In the genomic region with DNA sequence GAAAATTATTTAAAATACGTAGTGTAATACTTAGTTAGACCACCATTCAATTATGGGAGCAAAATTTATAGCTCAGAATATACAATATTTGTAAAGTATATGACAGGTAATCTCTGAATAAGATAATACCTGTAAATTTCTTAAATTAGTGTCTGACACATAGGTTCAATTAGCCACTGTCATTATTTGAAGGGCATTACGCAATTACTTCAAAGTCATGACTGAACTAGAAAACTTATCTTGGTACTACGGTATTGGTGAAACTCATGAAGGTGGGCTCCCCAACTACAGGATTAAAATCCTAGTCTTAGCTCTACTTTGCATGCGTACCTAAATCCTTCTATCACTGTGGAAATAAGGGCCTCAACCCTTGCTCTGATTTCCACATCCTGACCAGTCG, we compare ENCODE assay signal across 24 cellular contexts.
"Had no signal": no experiment of that assay in that cellular context is flagged by ENCODE, and none has a peak within 500 bp of the region (broad histone marks: within the 10 kb centered on the region; RNA-seq: fewer than 3 reads in every experiment).

No MANE protein-coding gene starts in this region.

- H3K27ac ChIP-seq: colonic mucosa, coronary artery, dorsolateral prefrontal cortex, epithelial cell of prostate, esophagus muscularis mucosa, esophagus squamous epithelium, foreskin keratinocyte, gastrocnemius medialis, gastroesophageal sphincter, heart left ventricle, heart right ventricle had no signal

- H3K9me3 ChIP-seq: colonic mucosa, esophagus muscularis mucosa, esophagus squamous epithelium, gastrocnemius medialis, gastroesophageal sphincter had no signal

- H3K27me3 ChIP-seq: colonic mucosa, esophagus muscularis mucosa, esophagus squamous epithelium, foreskin keratinocyte, gastrocnemius medialis, gastroesophageal sphincter, heart left ventricle, heart right ventricle had no signal

- DNase-seq: colonic mucosa; cortex of kidney; dermis blood vessel endothelial cell; dorsolateral prefrontal cortex; effector CD4-positive, alpha-beta T cell; effector CD8-positive, alpha-beta T cell; effector memory CD4-positive, alpha-beta T cell; effector memory CD8-positive, alpha-beta T cell; endodermal cell; erythroblast; esophagus squamous epithelium; foreskin fibroblast; foreskin keratinocyte; foreskin melanocyte; gastrocnemius medialis; glutamatergic neuron; head of caudate nucleus; heart left ventricle; heart right ventricle had no signal

- H3K36me3 ChIP-seq: colonic mucosa, esophagus muscularis mucosa, esophagus squamous epithelium, gastrocnemius medialis, gastroesophageal sphincter, heart left ventricle, heart right ventricle had no signal

- ATAC-seq: effector memory CD8-positive, alpha-beta T cell; esophagus mucosa; foreskin keratinocyte; gastrocnemius medialis; gastroesophageal sphincter; heart left ventricle; heart right ventricle had no signal

- H3K4me3 ChIP-seq: colonic mucosa, coronary artery, dorsolateral prefrontal cortex, esophagus muscularis mucosa, esophagus squamous epithelium, gastrocnemius medialis, gastroesophageal sphincter, heart left ventricle, heart right ventricle had no signal

- H3K4me1 ChIP-seq: colonic mucosa, esophagus muscularis mucosa, esophagus squamous epithelium, foreskin keratinocyte, gastrocnemius medialis, gastroesophageal sphincter, heart left ventricle, heart right ventricle had no signal
